Comparison of ENCODE assay signal across 1 cellular context in genomic region chr7:77831481-77831880, GRCh38.
TF ChIP-seq lines count a peak whose summit lies in the region.

No MANE protein-coding gene starts in this region.

TF ChIP-seq in GM23338, 12 proteins besides CTCF, POLR2A, EP300 and RAD21:
- TF ChIP-seq, protein P1, sequence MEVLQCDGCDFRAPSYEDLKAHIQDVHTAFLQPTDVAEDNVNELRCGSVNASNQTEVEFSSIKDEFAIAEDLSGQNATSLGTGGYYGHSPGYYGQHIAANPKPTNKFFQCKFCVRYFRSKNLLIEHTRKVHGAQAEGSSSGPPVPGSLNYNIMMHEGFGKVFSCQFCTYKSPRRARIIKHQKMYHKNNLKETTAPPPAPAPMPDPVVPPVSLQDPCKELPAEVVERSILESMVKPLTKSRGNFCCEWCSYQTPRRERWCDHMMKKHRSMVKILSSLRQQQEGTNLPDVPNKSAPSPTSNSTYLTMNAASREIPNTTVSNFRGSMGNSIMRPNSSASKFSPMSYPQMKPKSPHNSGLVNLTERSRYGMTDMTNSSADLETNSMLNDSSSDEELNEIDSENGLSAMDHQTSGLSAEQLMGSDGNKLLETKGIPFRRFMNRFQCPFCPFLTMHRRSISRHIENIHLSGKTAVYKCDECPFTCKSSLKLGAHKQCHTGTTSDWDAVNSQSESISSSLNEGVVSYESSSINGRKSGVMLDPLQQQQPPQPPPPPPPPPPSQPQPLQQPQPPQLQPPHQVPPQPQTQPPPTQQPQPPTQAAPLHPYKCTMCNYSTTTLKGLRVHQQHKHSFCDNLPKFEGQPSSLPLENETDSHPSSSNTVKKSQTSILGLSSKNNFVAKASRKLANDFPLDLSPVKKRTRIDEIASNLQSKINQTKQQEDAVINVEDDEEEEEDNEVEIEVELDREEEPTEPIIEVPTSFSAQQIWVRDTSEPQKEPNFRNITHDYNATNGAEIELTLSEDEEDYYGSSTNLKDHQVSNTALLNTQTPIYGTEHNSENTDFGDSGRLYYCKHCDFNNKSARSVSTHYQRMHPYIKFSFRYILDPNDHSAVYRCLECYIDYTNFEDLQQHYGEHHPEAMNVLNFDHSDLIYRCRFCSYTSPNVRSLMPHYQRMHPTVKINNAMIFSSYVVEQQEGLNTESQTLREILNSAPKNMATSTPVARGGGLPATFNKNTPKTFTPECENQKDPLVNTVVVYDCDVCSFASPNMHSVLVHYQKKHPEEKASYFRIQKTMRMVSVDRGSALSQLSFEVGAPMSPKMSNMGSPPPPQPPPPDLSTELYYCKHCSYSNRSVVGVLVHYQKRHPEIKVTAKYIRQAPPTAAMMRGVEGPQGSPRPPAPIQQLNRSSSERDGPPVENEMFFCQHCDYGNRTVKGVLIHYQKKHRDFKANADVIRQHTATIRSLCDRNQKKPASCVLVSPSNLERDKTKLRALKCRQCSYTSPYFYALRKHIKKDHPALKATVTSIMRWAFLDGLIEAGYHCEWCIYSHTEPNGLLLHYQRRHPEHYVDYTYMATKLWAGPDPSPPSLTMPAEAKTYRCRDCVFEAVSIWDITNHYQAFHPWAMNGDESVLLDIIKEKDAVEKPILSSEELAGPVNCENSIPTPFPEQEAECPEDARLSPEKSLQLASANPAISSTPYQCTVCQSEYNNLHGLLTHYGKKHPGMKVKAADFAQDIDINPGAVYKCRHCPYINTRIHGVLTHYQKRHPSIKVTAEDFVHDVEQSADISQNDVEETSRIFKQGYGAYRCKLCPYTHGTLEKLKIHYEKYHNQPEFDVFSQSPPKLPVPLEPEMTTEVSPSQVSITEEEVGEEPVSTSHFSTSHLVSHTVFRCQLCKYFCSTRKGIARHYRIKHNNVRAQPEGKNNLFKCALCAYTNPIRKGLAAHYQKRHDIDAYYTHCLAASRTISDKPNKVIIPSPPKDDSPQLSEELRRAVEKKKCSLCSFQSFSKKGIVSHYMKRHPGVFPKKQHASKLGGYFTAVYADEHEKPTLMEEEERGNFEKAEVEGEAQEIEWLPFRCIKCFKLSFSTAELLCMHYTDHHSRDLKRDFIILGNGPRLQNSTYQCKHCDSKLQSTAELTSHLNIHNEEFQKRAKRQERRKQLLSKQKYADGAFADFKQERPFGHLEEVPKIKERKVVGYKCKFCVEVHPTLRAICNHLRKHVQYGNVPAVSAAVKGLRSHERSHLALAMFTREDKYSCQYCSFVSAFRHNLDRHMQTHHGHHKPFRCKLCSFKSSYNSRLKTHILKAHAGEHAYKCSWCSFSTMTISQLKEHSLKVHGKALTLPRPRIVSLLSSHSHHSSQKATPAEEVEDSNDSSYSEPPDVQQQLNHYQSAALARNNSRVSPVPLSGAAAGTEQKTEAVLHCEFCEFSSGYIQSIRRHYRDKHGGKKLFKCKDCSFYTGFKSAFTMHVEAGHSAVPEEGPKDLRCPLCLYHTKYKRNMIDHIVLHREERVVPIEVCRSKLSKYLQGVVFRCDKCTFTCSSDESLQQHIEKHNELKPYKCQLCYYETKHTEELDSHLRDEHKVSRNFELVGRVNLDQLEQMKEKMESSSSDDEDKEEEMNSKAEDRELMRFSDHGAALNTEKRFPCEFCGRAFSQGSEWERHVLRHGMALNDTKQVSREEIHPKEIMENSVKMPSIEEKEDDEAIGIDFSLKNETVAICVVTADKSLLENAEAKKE (CRISPR knock-in tag; IDR thresholded peaks at IDR 0.05) = no peak
- TF ChIP-seq NANOG (IDR thresholded peaks at IDR 0.05; ENCODE audit: borderline replicate concordance) (no peak), STAT1 (IDR thresholded peaks at IDR 0.05; ENCODE audit: unreplicated experiment) (no peak), CREB1 (CRISPR knock-in tag; IDR thresholded peaks at IDR 0.05; ENCODE audit: low read depth) (no peak), JUNB (IDR thresholded peaks at IDR 0.05; ENCODE audit: unreplicated experiment) (no peak), EZH2 (IDR thresholded peaks at IDR 0.05; ENCODE audit: low read depth, unreplicated experiment) (no peak)
- TF ChIP-seq, protein P2, sequence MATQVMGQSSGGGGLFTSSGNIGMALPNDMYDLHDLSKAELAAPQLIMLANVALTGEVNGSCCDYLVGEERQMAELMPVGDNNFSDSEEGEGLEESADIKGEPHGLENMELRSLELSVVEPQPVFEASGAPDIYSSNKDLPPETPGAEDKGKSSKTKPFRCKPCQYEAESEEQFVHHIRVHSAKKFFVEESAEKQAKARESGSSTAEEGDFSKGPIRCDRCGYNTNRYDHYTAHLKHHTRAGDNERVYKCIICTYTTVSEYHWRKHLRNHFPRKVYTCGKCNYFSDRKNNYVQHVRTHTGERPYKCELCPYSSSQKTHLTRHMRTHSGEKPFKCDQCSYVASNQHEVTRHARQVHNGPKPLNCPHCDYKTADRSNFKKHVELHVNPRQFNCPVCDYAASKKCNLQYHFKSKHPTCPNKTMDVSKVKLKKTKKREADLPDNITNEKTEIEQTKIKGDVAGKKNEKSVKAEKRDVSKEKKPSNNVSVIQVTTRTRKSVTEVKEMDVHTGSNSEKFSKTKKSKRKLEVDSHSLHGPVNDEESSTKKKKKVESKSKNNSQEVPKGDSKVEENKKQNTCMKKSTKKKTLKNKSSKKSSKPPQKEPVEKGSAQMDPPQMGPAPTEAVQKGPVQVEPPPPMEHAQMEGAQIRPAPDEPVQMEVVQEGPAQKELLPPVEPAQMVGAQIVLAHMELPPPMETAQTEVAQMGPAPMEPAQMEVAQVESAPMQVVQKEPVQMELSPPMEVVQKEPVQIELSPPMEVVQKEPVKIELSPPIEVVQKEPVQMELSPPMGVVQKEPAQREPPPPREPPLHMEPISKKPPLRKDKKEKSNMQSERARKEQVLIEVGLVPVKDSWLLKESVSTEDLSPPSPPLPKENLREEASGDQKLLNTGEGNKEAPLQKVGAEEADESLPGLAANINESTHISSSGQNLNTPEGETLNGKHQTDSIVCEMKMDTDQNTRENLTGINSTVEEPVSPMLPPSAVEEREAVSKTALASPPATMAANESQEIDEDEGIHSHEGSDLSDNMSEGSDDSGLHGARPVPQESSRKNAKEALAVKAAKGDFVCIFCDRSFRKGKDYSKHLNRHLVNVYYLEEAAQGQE (IDR thresholded peaks at IDR 0.05; ENCODE audit: unreplicated experiment) = no peak
